ENCODE assay signal across 21 cellular contexts in genomic region chr20:60292001-60292520, GRCh38.
DNase-seq lines count a peak whose midpoint lies in the region; TF ChIP-seq lines count a peak whose summit lies in the region.
"Had no signal": no experiment of that assay in that cellular context is flagged by ENCODE, and none has a peak within 500 bp of the region (broad histone marks: within the 10 kb centered on the region; RNA-seq: fewer than 3 reads in every experiment).

No MANE protein-coding gene starts in this region.

- WGBS in thymus, result 52% methylated on average over 5 of the region's 5 CpGs
- WGBS in lower leg skin, 2 donors, result 50 to 57% methylated on average over 5 of the region's 5 CpGs

- intact Hi-C loops in lower leg skin (cut with DNase I; ENCODE audit: low total_unique reads), result no loop called here

- no peak for TF ChIP-seq POLR2A in lower leg skin (IDR thresholded peaks at IDR 0.05)

- TF ChIP-seq CTCF in lower leg skin (IDR thresholded peaks at IDR 0.05), result no peak

- H3K27ac ChIP-seq in thymus (ENCODE audit: low read depth), result peak overlapping the region; percentile 22

- H3K36me3 ChIP-seq in thymus (ENCODE audit: control insufficient read depth, insufficient read depth), result peaks cover 6% of the 10 kb centered on the region
- H3K36me3 ChIP-seq: BE2C had no signal

- in situ Hi-C loops in KBM-7 (cut with MboI; ENCODE audit: low pct_unique_long_range_greater_than_20kb, low sequenced_read_pairs), result no loop called here

- H3K9me3 ChIP-seq in thymus (ENCODE audit: control insufficient read depth), result peaks cover 8% of the 10 kb centered on the region
- H3K9me3 ChIP-seq: BE2C had no signal

- H3K27me3 ChIP-seq in thymus (ENCODE audit: control insufficient read depth, insufficient read depth), result no peaks in the 10 kb centered on the region
- H3K27me3 ChIP-seq: BE2C had no signal

- H3K4me3 ChIP-seq in thymus (ENCODE audit: low read length) (no peak overlapping the region), lower leg skin (ENCODE audit: low read depth, poor library complexity, severe bottlenecking) (no peak overlapping the region)

- DNase-seq in NCI-H2171 treated with DMSO at 0.1 percent for 48 hours (lab: John Stamatoyannopoulos, UW) (peak; percentile 57), NCI-H2171 (lab: John Stamatoyannopoulos, UW) (no peak), KBM-7 (peak; percentile 39), NOMO-1 treated with dmso at 0.1 percent for 144 hours (lab: John Stamatoyannopoulos, UW; ENCODE audit: unreplicated experiment) (peak; percentile 15), lower leg skin (ENCODE audit: low spot score in 2 of 2) (no peak)
- no peak for DNase-seq in activated T-cell treated with anti-CD3 and anti-CD28 coated beads, Interleukin-2, amount 50 U/mL, for 48 hours
- no peak for DNase-seq in activated CD8-positive, alpha-beta memory T cell treated with anti-CD3 and anti-CD28 coated beads, Interleukin-2, amount 50 U/mL, for 48 hours
- DNase-seq: BE2C; CD8-positive, alpha-beta memory T cell; DMS79; IMR-90; NCI-H1048; NCI-H1436; NCI-H1930; NCI-H446; NCI-H69; PC-3; RPMI8226; SHP77 treated with DMSO at 0.1 percent for 48 hours; T-helper 17 cell had no signal

- H3K4me1 ChIP-seq in thymus (ENCODE audit: control insufficient read depth, insufficient read depth, low read length), result peaks cover 4% of the 10 kb centered on the region
- H3K4me1 ChIP-seq: BE2C had no signal

Comparison
In these comparisons a context has a peak if more than half of its experiments do, and no peak if none do; other contexts are left out.
1. DNase-seq: peak in NCI-H2171 treated with DMSO at 0.1 percent for 48 hours (single experiment), KBM-7 (single experiment) and NOMO-1 treated with dmso at 0.1 percent for 144 hours (single experiment); none in NCI-H2171 (single experiment), lower leg skin (0 of 2), activated T-cell treated with anti-CD3 and anti-CD28 coated beads, Interleukin-2, amount 50 U/mL, for 48 hours (0 of 2) and activated CD8-positive, alpha-beta memory T cell treated with anti-CD3 and anti-CD28 coated beads, Interleukin-2, amount 50 U/mL, for 48 hours (single experiment).